In genomic region chr17:50475775-50476544, GRCh38 we compare ENCODE assay signal across 11 cellular contexts. TPM values are rescaled to one million over a fixed set of nuclear protein-coding genes. Genes with fewer than 3 reads are reported as not detected.
"Had no signal": no experiment of that assay in that cellular context is flagged by ENCODE, and none has a peak within 500 bp of the region (broad histone marks: within the 10 kb centered on the region; RNA-seq: fewer than 3 reads in every experiment).

No MANE protein-coding gene starts in this region.

RNA-seq across cellular contexts. Expression of gene CHAD, which starts 7.3 kb away (rescaled TPM):
- total RNA-seq: activated naive CD8-positive, alpha-beta T cell treated with anti-CD3 and anti-CD28 coated beads for 36 hours; cerebellum; glomerular endothelial cell; mononuclear cell; occipital lobe; renal cortical epithelial cell; sciatic nerve; T-helper 1 cell treated with Interleukin-12 subunit alpha and Interleukin-12 subunit beta and Interleukin-4 antibody, amounts not matched to agents 30 ng/mL and 1 ng/mL, for 36 hours; upper lobe of right lung had no signal

RNA-seq across cellular contexts. Expression of gene EPN3, which starts 56.6 kb away (rescaled TPM):
- total RNA-seq: activated naive CD8-positive, alpha-beta T cell treated with anti-CD3 and anti-CD28 coated beads for 36 hours; aorta; mononuclear cell; neural crest cell had no signal
